In genomic region chr14:60278350-60278749, GRCh38 we compare ENCODE assay signal across 21 cellular contexts. TPM values are rescaled to one million over a fixed set of nuclear protein-coding genes. Genes with fewer than 3 reads are reported as not detected.
DNase-seq lines count a peak whose midpoint lies in the region; ATAC-seq and TF ChIP-seq lines count a peak whose summit lies in the region.
"Had no signal": no experiment of that assay in that cellular context is flagged by ENCODE, and none has a peak within 500 bp of the region (broad histone marks: within the 10 kb centered on the region; RNA-seq: fewer than 3 reads in every experiment).

No MANE protein-coding gene starts in this region.

- H3K4me1 ChIP-seq in H9 (ENCODE audit: insufficient read depth, low read length) (peaks cover 8% of the 10 kb centered on the region; the same call in 1 of the 2 replicates), neutrophil (ENCODE audit: control insufficient read depth in 1 of 2, insufficient read depth in 1 of 2, low read depth in 1 of 2, low read length in 1 of 2) (peaks cover 10 to 12% of the 10 kb centered on the region in 2 experiments)
- peaks cover 15% of the 10 kb centered on the region for H3K4me1 ChIP-seq in CD4-positive, alpha-beta memory T cell (ENCODE audit: insufficient read depth, low read length)

- H2AK5ac ChIP-seq in H9 (ENCODE audit: insufficient read length, low read length): no peak overlapping the region

- no peak overlapping the region for H3K4me2 ChIP-seq in H9 (ENCODE audit: insufficient read depth, insufficient read length, low read length)
- H3K4me2 ChIP-seq: BLaER1, PC-9 had no signal

- H3K9ac ChIP-seq in H9 (ENCODE audit: extremely low read depth, insufficient read length, low read length): no peak overlapping the region
- H3K9ac ChIP-seq: BLaER1 had no signal

- H3K27ac ChIP-seq in H9 (ENCODE audit: insufficient read length, low read depth, low read length): peak overlapping the region; percentile 67
- peak overlapping the region; percentile 10 for H3K27ac ChIP-seq in neutrophil
- no peak overlapping the region for H3K27ac ChIP-seq in CD4-positive, alpha-beta memory T cell (ENCODE audit: low read depth, low read length)
- no peak overlapping the region for H3K27ac ChIP-seq in CD4-positive, alpha-beta T cell (ENCODE audit: low read depth, low read length)
- H3K27ac ChIP-seq: BLaER1, PC-9, RWPE1 had no signal

- DNase-seq in H9 (no peak), dermis blood vessel endothelial cell (peak; percentile 32), iPS DF 4.7 (ENCODE audit: extremely low read depth, low spot score) (peak; percentile 62)
- DNase-seq in CD4-positive, alpha-beta memory T cell: no peak
- DNase-seq in CD4-positive, alpha-beta T cell: no peak
- DNase-seq: CD8-positive, alpha-beta memory T cell; DMS53; EL; HCEC 1CT; Kasumi-1; MG63; NCI-H1048; NCI-H1436; NCI-H1930; NCI-H226; NCI-H524; PC-9 had no signal

- no peak overlapping the region for H2AFZ ChIP-seq in H9 (ENCODE audit: low read length)
- H2AFZ ChIP-seq: PC-9 had no signal

- peaks cover 4% of the 10 kb centered on the region for H3K79me1 ChIP-seq in H9 (ENCODE audit: insufficient read depth, low read depth, low read length, poor library complexity, severe bottlenecking)

- no peaks in the 10 kb centered on the region for H3K9me3 ChIP-seq in H9 (ENCODE audit: control insufficient read depth, low read depth, low read length)
- no peaks in the 10 kb centered on the region for H3K9me3 ChIP-seq in neutrophil
- no peaks in the 10 kb centered on the region for H3K9me3 ChIP-seq in CD4-positive, alpha-beta memory T cell (ENCODE audit: control insufficient read depth in 1 of 2, low read length in 2 of 2)
- no peaks in the 10 kb centered on the region for H3K9me3 ChIP-seq in CD4-positive, alpha-beta T cell (ENCODE audit: control insufficient read depth, low read length)
- H3K9me3 ChIP-seq: MG63 had no signal

- no peak overlapping the region for H3K4ac ChIP-seq in H9 (ENCODE audit: low read depth, low read length)

- no peak overlapping the region for H3T11ph ChIP-seq in H9 (ENCODE audit: low read length)

- H3K56ac ChIP-seq in H9 (ENCODE audit: insufficient read length, low read depth, low read length): no peak overlapping the region

- H3K27me3 Mint-ChIP-seq in H9 (ENCODE audit: low read depth): no peaks in the 10 kb centered on the region
- no peaks in the 10 kb centered on the region for H3K27me3 Mint-ChIP-seq in CD4-positive, alpha-beta memory T cell
- H3K27me3 Mint-ChIP-seq in CD4-positive, alpha-beta T cell: no peaks in the 10 kb centered on the region

- no peaks in the 10 kb centered on the region for H3K23me2 ChIP-seq in H9 (ENCODE audit: insufficient read length, low read depth, low read length, poor library complexity, severe bottlenecking)

- intact Hi-C loops in CD4-positive, alpha-beta memory T cell (cut with micrococcal nuclease): no loop called here
- intact Hi-C loops in CD4-positive, alpha-beta T cell (cut with DNase I, micrococcal nuclease): no loop called here

- H3K4me3 Mint-ChIP-seq in H9: peak overlapping the region in 1 of 2 experiments; percentile 15; a peak in 4 of 5 replicates
- no peak overlapping the region for H3K4me3 Mint-ChIP-seq in CD4-positive, alpha-beta memory T cell
- H3K4me3 Mint-ChIP-seq in CD4-positive, alpha-beta T cell: no peak overlapping the region
- H3K4me3 Mint-ChIP-seq: CD8-positive, alpha-beta memory T cell had no signal

- H2BK5ac ChIP-seq in H9 (ENCODE audit: insufficient read length, low read length): no peak overlapping the region

- H3K27me3 ChIP-seq in H9 (ENCODE audit: insufficient read depth, low read length): no peaks in the 10 kb centered on the region
- no peaks in the 10 kb centered on the region for H3K27me3 ChIP-seq in neutrophil
- no peaks in the 10 kb centered on the region for H3K27me3 ChIP-seq in CD4-positive, alpha-beta memory T cell (ENCODE audit: insufficient read depth, low read length)
- no peaks in the 10 kb centered on the region for H3K27me3 ChIP-seq in CD4-positive, alpha-beta T cell (ENCODE audit: control insufficient read depth, insufficient read depth, low read length)
- H3K27me3 ChIP-seq: BLaER1, MG63 had no signal

- CTCF ChIA-PET in CD4-positive, alpha-beta memory T cell (lab: Charles Lee; ENCODE audit: partially characterized antibody): no interaction called here
- CTCF ChIA-PET in CD4-positive, alpha-beta T cell (lab: Charles Lee): no interaction called here

- peaks cover 37 to 49% of the 10 kb centered on the region in 2 experiments for H3K4me1 Mint-ChIP-seq in H9
- peaks cover 36 to 67% (median 54%) of the 10 kb centered on the region in 4 donors for H3K4me1 Mint-ChIP-seq in CD4-positive, alpha-beta memory T cell
- peaks cover 68% of the 10 kb centered on the region for H3K4me1 Mint-ChIP-seq in CD4-positive, alpha-beta T cell (ENCODE audit: low read depth)

- no peak overlapping the region for H2BK12ac ChIP-seq in H9 (ENCODE audit: insufficient read length, low read depth, low read length)

- H2BK120ac ChIP-seq in H9 (ENCODE audit: low read depth, low read length, poor library complexity, severe bottlenecking): no peak overlapping the region

- no peak overlapping the region for H3K4me3 ChIP-seq in neutrophil (ENCODE audit: low read depth in 1 of 2, low read length in 1 of 2)
- no peak overlapping the region for H3K4me3 ChIP-seq in CD4-positive, alpha-beta memory T cell (ENCODE audit: low read length in 2 of 2)
- H3K4me3 ChIP-seq: BLaER1, MG63, PC-9 had no signal

- H2BK20ac ChIP-seq in H9 (ENCODE audit: low read depth, low read length, poor library complexity, severe bottlenecking): no peak overlapping the region

- peaks cover 9 to 20% (median 19%) of the 10 kb centered on the region in 3 experiments for H3K36me3 Mint-ChIP-seq in H9 (ENCODE audit: insufficient read depth in 1 of 3, low read depth in 3 of 3)
- peaks cover 21 to 28% of the 10 kb centered on the region in 2 donors for H3K36me3 Mint-ChIP-seq in CD4-positive, alpha-beta memory T cell
- peaks cover 38% of the 10 kb centered on the region for H3K36me3 Mint-ChIP-seq in CD4-positive, alpha-beta T cell (ENCODE audit: low read depth)

- no peak overlapping the region for H4K91ac ChIP-seq in H9 (ENCODE audit: insufficient read length, low read depth, low read length)

- no CpG with 5 or more reads among the region's 2 CpGs for WGBS in H9 (ENCODE audit: extremely low coverage, insufficient read length, low lambda C conversion rate)

- peak overlapping the region; percentile 52 to 88 (median 84); a peak in 6 of 7 replicates for H3K27ac Mint-ChIP-seq in H9
- no peak overlapping the region for H3K27ac Mint-ChIP-seq in CD4-positive, alpha-beta memory T cell
- H3K27ac Mint-ChIP-seq in CD4-positive, alpha-beta T cell: no peak overlapping the region

- POLR2A ChIA-PET in CD4-positive, alpha-beta memory T cell (lab: Charles Lee; ENCODE audit: partially characterized antibody): no interaction called here
- POLR2A ChIA-PET in CD4-positive, alpha-beta T cell (lab: Charles Lee): no interaction called here

- no peaks in the 10 kb centered on the region for H3K9me3 Mint-ChIP-seq in H9
- H3K9me3 Mint-ChIP-seq in CD4-positive, alpha-beta memory T cell: no peaks in the 10 kb centered on the region
- H3K9me3 Mint-ChIP-seq in CD4-positive, alpha-beta T cell: no peaks in the 10 kb centered on the region
- H3K9me3 Mint-ChIP-seq: CD8-positive, alpha-beta memory T cell had no signal

- no peak overlapping the region for H4K5ac ChIP-seq in H9 (ENCODE audit: insufficient read length, low read depth, low read length)

- no peak overlapping the region for H2BK15ac ChIP-seq in H9 (ENCODE audit: low read depth, low read length)

- ATAC-seq in GM18858 (IDR thresholded peaks at IDR 0.05; ENCODE audit: unreplicated experiment): no peak
- ATAC-seq in CD4-positive, alpha-beta T cell (ENCODE audit: poor library complexity): no peak

- H4K8ac ChIP-seq in H9 (replicated peaks; ENCODE audit: insufficient read length, low read depth, low read length): no peak overlapping the region

- H3K14ac ChIP-seq in H9 (ENCODE audit: insufficient read depth, low read length): no peak overlapping the region

- peaks cover 2% of the 10 kb centered on the region; the same call in 1 of the 2 replicates for H3K79me2 ChIP-seq in H9 (ENCODE audit: insufficient read depth, low read length)

- peaks cover 21% of the 10 kb centered on the region for H3K36me3 ChIP-seq in neutrophil
- peaks cover 11% of the 10 kb centered on the region for H3K36me3 ChIP-seq in CD4-positive, alpha-beta memory T cell (ENCODE audit: insufficient read depth, low read length)
- H3K36me3 ChIP-seq: MG63 had no signal

- TF ChIP-seq CTCF in H9 (conservative IDR thresholded peaks at IDR 0.05) (no peak), neutrophil (IDR thresholded peaks at IDR 0.05) (no peak)
- TF ChIP-seq CTCF in CD4-positive, alpha-beta T cell (IDR thresholded peaks at IDR 0.05): no peak

- H3K18ac ChIP-seq in H9 (ENCODE audit: insufficient read length, low read depth, low read length): no peak overlapping the region

- H3K23ac ChIP-seq in H9 (ENCODE audit: insufficient read length, low read depth, low read length): no peak overlapping the region

- no peaks in the 10 kb centered on the region for H4K20me1 ChIP-seq in H9 (ENCODE audit: control insufficient read depth, insufficient read depth, insufficient read length)

RNA-seq across cellular contexts. Expression of gene PPM1A, which starts 29.3 kb away (rescaled TPM):
- total RNA-seq in H9 (2021) (41.7 and 49.2 TPM in 2 replicates), dermis blood vessel endothelial cell (23.1 and 42.1 TPM in 2 replicates)
- 10 to 100 TPM; 48.2 to 48.5 TPM for total RNA-seq in CD4-positive, alpha-beta memory T cell
- polyA plus RNA-seq in CD4-positive, alpha-beta memory T cell: 10 to 100 TPM; 14.8 to 18.9 TPM
- 10 to 100 TPM; 96.9 to 97.2 TPM for total RNA-seq in CD4-positive, alpha-beta T cell

Comparison
In these comparisons a context has a peak if more than half of its experiments do, and no peak if none do; other contexts are left out.
1. DNase-seq: peak in dermis blood vessel endothelial cell (single experiment) and iPS DF 4.7 (single experiment); none in H9 (single experiment), CD4-positive, alpha-beta memory T cell (0 of 5) and CD4-positive, alpha-beta T cell (0 of 10).
2. H3K27ac ChIP-seq: peak in H9 (single experiment) and neutrophil (single experiment); none in CD4-positive, alpha-beta memory T cell (single experiment) and CD4-positive, alpha-beta T cell (single experiment).
3. H3K27ac Mint-ChIP-seq: peak in H9 (3 of 3); none in CD4-positive, alpha-beta memory T cell (0 of 7) and CD4-positive, alpha-beta T cell (single experiment).